In genomic region chr12:50579757-50580267, GRCh38 we compare ENCODE assay signal across 2 cellular contexts.
TF ChIP-seq lines count a peak whose summit lies in the region.

No MANE protein-coding gene starts in this region.

TF ChIP-seq in HEK293, 187 proteins besides CTCF, POLR2A, EP300 and RAD21 (continued from another document):
- TF ChIP-seq, protein P1, sequence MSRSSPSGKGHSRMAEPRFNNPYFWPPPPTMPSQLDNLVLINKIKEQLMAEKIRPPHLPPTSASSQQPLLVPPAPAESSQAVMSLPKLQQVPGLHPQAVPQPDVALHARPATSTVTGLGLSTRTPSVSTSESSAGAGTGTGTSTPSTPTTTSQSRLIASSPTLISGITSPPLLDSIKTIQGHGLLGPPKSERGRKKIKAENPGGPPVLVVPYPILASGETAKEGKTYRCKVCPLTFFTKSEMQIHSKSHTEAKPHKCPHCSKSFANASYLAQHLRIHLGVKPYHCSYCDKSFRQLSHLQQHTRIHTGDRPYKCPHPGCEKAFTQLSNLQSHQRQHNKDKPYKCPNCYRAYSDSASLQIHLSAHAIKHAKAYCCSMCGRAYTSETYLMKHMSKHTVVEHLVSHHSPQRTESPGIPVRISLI (tag by site-specific recombination; IDR thresholded peaks at IDR 0.05), result no peak

TF ChIP-seq in SK-N-SH treated with all-trans-retinoic acid at 6 μM for 48 hours, 23 proteins besides CTCF, POLR2A, EP300 and RAD21 (continued from another document):
- TF ChIP-seq, protein P2, sequence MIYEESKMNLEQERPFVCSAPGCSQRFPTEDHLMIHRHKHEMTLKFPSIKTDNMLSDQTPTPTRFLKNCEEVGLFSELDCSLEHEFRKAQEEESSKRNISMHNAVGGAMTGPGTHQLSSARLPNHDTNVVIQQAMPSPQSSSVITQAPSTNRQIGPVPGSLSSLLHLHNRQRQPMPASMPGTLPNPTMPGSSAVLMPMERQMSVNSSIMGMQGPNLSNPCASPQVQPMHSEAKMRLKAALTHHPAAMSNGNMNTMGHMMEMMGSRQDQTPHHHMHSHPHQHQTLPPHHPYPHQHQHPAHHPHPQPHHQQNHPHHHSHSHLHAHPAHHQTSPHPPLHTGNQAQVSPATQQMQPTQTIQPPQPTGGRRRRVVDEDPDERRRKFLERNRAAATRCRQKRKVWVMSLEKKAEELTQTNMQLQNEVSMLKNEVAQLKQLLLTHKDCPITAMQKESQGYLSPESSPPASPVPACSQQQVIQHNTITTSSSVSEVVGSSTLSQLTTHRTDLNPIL (CRISPR knock-in tag; IDR thresholded peaks at IDR 0.05; ENCODE audit: low read depth), result no peak
- no peak for TF ChIP-seq ZFP3 (CRISPR knock-in tag; IDR thresholded peaks at IDR 0.05)
